8 cellular contexts compared by ENCODE assay signal in genomic region chr3:129211772-129212171, GRCh38. TPM values are rescaled to one million over a fixed set of nuclear protein-coding genes. Genes with fewer than 3 reads are reported as not detected.
DNase-seq lines count a peak whose midpoint lies in the region; ATAC-seq and TF ChIP-seq lines count a peak whose summit lies in the region.

No MANE protein-coding gene starts in this region.

- DNase-seq in HS-27A (ENCODE audit: low read depth): peak; percentile 89
- DNase-seq in RWPE2 (ENCODE audit: low spot score): peak; percentile 96
- peak; percentile 40 to 72 (median 67) for DNase-seq in heart left ventricle
- DNase-seq in spleen: peak; percentile 79
- no peak for DNase-seq in activated naive CD4-positive, alpha-beta T cell treated with anti-CD3 and anti-CD28 coated beads, Interleukin-2, amount 50 U/mL, for 16 hours

- no peaks in the 10 kb centered on the region for H3K27me3 ChIP-seq in RWPE2 (ENCODE audit: insufficient read depth, poor library complexity, severe bottlenecking)
- H3K27me3 ChIP-seq in heart left ventricle: no peaks in the 10 kb centered on the region
- H3K27me3 ChIP-seq in spleen (replicated peaks in 1 of 7): peaks cover 0 to 85% (median 5%) of the 10 kb centered on the region in 7 donors

- H3K9me3 ChIP-seq in RWPE2 (ENCODE audit: severe bottlenecking) (no peaks in the 10 kb centered on the region), heart left ventricle (no peaks in the 10 kb centered on the region), spleen (no peaks in the 10 kb centered on the region)

- no peaks in the 10 kb centered on the region for H3K36me3 Mint-ChIP-seq in stimulated activated memory B cell treated with anti-CD40 and anti-IgM and Interleukin-4, amounts not matched to agents 10 μg/mL and 1 μg/mL and 100 μg/mL, for 72 hours

- H3K4me1 ChIP-seq in RWPE2 (ENCODE audit: insufficient read depth, poor library complexity, severe bottlenecking): peaks cover 10% of the 10 kb centered on the region
- peaks cover 0 to 17% (median 10%) of the 10 kb centered on the region in 12 donors for H3K4me1 ChIP-seq in heart left ventricle
- H3K4me1 ChIP-seq in spleen: peaks cover 0 to 13% (median 6%) of the 10 kb centered on the region in 6 donors

- H3K4me3 ChIP-seq in RWPE2 (ENCODE audit: severe bottlenecking) (no peak overlapping the region), heart left ventricle (no peak overlapping the region), spleen (no peak overlapping the region)

- H3K27ac Mint-ChIP-seq in stimulated activated memory B cell treated with anti-CD40 and anti-IgM and Interleukin-4, amounts not matched to agents 10 μg/mL and 1 μg/mL and 100 μg/mL, for 72 hours: no peak overlapping the region

- H3K4me3 Mint-ChIP-seq in stimulated activated memory B cell treated with anti-CD40 and anti-IgM and Interleukin-4, amounts not matched to agents 10 μg/mL and 1 μg/mL and 100 μg/mL, for 72 hours: no peak overlapping the region

- TF ChIP-seq POLR2A in heart left ventricle (IDR thresholded peaks at IDR 0.05) (no peak), spleen (IDR thresholded peaks at IDR 0.05) (no peak)

- H3K27me3 Mint-ChIP-seq in stimulated activated memory B cell treated with anti-CD40 and anti-IgM and Interleukin-4, amounts not matched to agents 10 μg/mL and 1 μg/mL and 100 μg/mL, for 72 hours: peaks cover 23% of the 10 kb centered on the region

- no peaks in the 10 kb centered on the region for H3K9me3 Mint-ChIP-seq in stimulated activated memory B cell treated with anti-CD40 and anti-IgM and Interleukin-4, amounts not matched to agents 10 μg/mL and 1 μg/mL and 100 μg/mL, for 72 hours

- ATAC-seq in RWPE2 (ENCODE audit: low read depth) (peak; percentile 100), heart left ventricle (peak in 3 of 4 donors; percentile 75 to 85 (median 84)), HG02938 (IDR thresholded peaks at IDR 0.05; ENCODE audit: unreplicated experiment) (no peak), HG03108 (IDR thresholded peaks at IDR 0.05; ENCODE audit: unreplicated experiment) (no peak)
- no peak for ATAC-seq in stimulated activated memory B cell treated with anti-CD40 and anti-IgM and Interleukin-4, amounts not matched to agents 10 μg/mL and 1 μg/mL and 100 μg/mL, for 72 hours

- 8 to 17% (median 14%) methylated on average over 6 of the region's 6 CpGs for WGBS in heart left ventricle, 4 donors
- 32 to 67% (median 39%) methylated on average over 6 of the region's 6 CpGs for WGBS in spleen, 5 donors

- no peaks in the 10 kb centered on the region for H3K36me3 ChIP-seq in RWPE2 (ENCODE audit: low read depth)
- no peaks in the 10 kb centered on the region for H3K36me3 ChIP-seq in heart left ventricle
- H3K36me3 ChIP-seq in spleen: no peaks in the 10 kb centered on the region

- no peaks in the 10 kb centered on the region for H3K4me1 Mint-ChIP-seq in stimulated activated memory B cell treated with anti-CD40 and anti-IgM and Interleukin-4, amounts not matched to agents 10 μg/mL and 1 μg/mL and 100 μg/mL, for 72 hours

- H3K27ac ChIP-seq in RWPE2 (ENCODE audit: poor library complexity, severe bottlenecking) (peak overlapping the region; percentile 67), heart left ventricle (peak overlapping the region in 6 of 12 donors; percentile 1 to 33 (median 24)), spleen (peak overlapping the region in 5 of 8 donors; percentile 1 to 63 (median 49))

- TF ChIP-seq CTCF in RWPE2 (IDR thresholded peaks at IDR 0.05; ENCODE audit: poor library complexity, severe bottlenecking): no peak
- TF ChIP-seq CTCF in heart left ventricle (IDR thresholded peaks at IDR 0.05): no peak
- no peak for TF ChIP-seq CTCF in spleen (IDR thresholded peaks at IDR 0.05 in 8 of 11, conservative IDR thresholded peaks at IDR 0.05 in 3 of 11)

- intact Hi-C loops in heart left ventricle (cut with DNase I): no loop called here
- intact Hi-C loops in spleen (cut with DNase I; ENCODE audit: low total_unique reads): no loop called here

RNA-seq across cellular contexts. Expression of gene CNBP, which starts 28.1 kb away (rescaled TPM):
- 100 to 1,000 TPM; 388 to 743 (median 512) TPM for total RNA-seq in heart left ventricle
- polyA plus RNA-seq in heart left ventricle: 100 to 1,000 TPM; 376 to 501 TPM
- total RNA-seq in spleen: 100 to 1,000 TPM; 252 to 420 (median 279) TPM
- 100 to 1,000 TPM; 301 to 360 (median 324) TPM for polyA plus RNA-seq in spleen

RNA-seq across cellular contexts. Expression of gene COPG1, which starts 37.6 kb away (rescaled TPM):
- total RNA-seq in heart left ventricle: 100 to 1,000 TPM in 4 of 9 donors, 10 to 100 TPM in 5; 78.6 to 121 (median 93.9) TPM
- polyA plus RNA-seq in heart left ventricle: 100 to 1,000 TPM in 1 of 2 donors, 10 to 100 TPM in 1; 82.3 to 115 TPM
- total RNA-seq in spleen: 100 to 1,000 TPM in 5 of 7 donors, 10 to 100 TPM in 2; 90.8 to 134 (median 116) TPM
- 10 to 100 TPM; 47.8 to 52.3 (median 49.8) TPM for polyA plus RNA-seq in spleen

RNA-seq across cellular contexts. Expression of gene ISY1, which starts 50.9 kb away (rescaled TPM):
- total RNA-seq in heart left ventricle: 10 to 100 TPM; 14.9 to 31.2 (median 24.5) TPM
- polyA plus RNA-seq in heart left ventricle: 10 to 100 TPM; 16.2 to 27.0 TPM
- total RNA-seq in spleen: 10 to 100 TPM; 21.4 to 33.8 (median 30.0) TPM
- 10 to 100 TPM; 22.2 to 29.8 (median 25.2) TPM for polyA plus RNA-seq in spleen

Comparison
In these comparisons a context has a peak if more than half of its experiments do, and no peak if none do; other contexts are left out.
1. ATAC-seq: peak in RWPE2 (single experiment) and heart left ventricle (3 of 4); none in HG02938 (single experiment), HG03108 (single experiment) and stimulated activated memory B cell treated with anti-CD40 and anti-IgM and Interleukin-4, amounts not matched to agents 10 μg/mL and 1 μg/mL and 100 μg/mL, for 72 hours (single experiment).